In genomic region chr7:108456845-108457540, GRCh38 we compare ENCODE assay signal across 9 cellular contexts. TPM values are rescaled to one million over a fixed set of nuclear protein-coding genes. Genes with fewer than 3 reads are reported as not detected.
DNase-seq lines count a peak whose midpoint lies in the region; FAIRE-seq and TF ChIP-seq lines count a peak whose summit lies in the region.
"Had no signal": no experiment of that assay in that cellular context is flagged by ENCODE, and none has a peak within 500 bp of the region (broad histone marks: within the 10 kb centered on the region; RNA-seq: fewer than 3 reads in every experiment).

No MANE protein-coding gene starts in this region.

- H3K4me3 Mint-ChIP-seq in HFFc6 (peak overlapping the region; percentile 11; the same call in 1 of the 2 replicates), nephron (peak overlapping the region; percentile 66 to 82 (median 75))

- H3K4me1 ChIP-seq in ACC112 (ENCODE audit: control insufficient read depth, insufficient read depth, low read length, unreplicated experiment) = peaks cover 20% of the 10 kb centered on the region

- H3K27ac ChIP-seq in ACC112 (ENCODE audit: low read depth, low read length) = no peak overlapping the region

- peaks cover 6% of the 10 kb centered on the region for H3K27me3 ChIP-seq in ACC112 (ENCODE audit: insufficient read depth, low read length)

- H3K36me3 Mint-ChIP-seq in HFFc6 (ENCODE audit: low read depth) (no peaks in the 10 kb centered on the region), nephron (ENCODE audit: low read depth) (no peaks in the 10 kb centered on the region)

- H3K27ac Mint-ChIP-seq in HFFc6 = no peak overlapping the region
- no peak overlapping the region for H3K27ac Mint-ChIP-seq in nephron

- TF ChIP-seq CTCF in HFFc6 (IDR thresholded peaks at IDR 0.05) (no peak), nephron (IDR thresholded peaks at IDR 0.05; ENCODE audit: unreplicated experiment in 3 of 3) (no peak)

- no peak for TF ChIP-seq POLR2A in GM12892 (IDR thresholded peaks at IDR 0.05; ENCODE audit: low read depth, low read length)

- H3K4me3 ChIP-seq in ACC112 (ENCODE audit: low read depth, low read length) = peak overlapping the region; percentile 80

- peaks cover 21% of the 10 kb centered on the region for H3K27me3 Mint-ChIP-seq in HFFc6 (ENCODE audit: insufficient read depth)
- H3K27me3 Mint-ChIP-seq in nephron (ENCODE audit: low read depth) = peaks cover 61% of the 10 kb centered on the region

- H3K9me3 Mint-ChIP-seq in HFFc6 (no peaks in the 10 kb centered on the region), nephron (no peaks in the 10 kb centered on the region)

- DNase-seq in HFFc6 (no peak), cerebellar cortex (ENCODE audit: low spot score) (peak; percentile 11), GM12892 (ENCODE audit: insufficient read length) (no peak), T-helper 9 cell (no peak), HPDE6-E6E7 (ENCODE audit: extremely low spot score) (no peak), GM19238 (ENCODE audit: insufficient read length, low spot score) (no peak)
- DNase-seq: cortex of kidney had no signal

- H2AFZ ChIP-seq in ACC112 (ENCODE audit: low read length, unreplicated experiment) = no peak overlapping the region

- no peak for FAIRE-seq in GM12892 (lab: Jason Lieb, UNC)

- no peaks in the 10 kb centered on the region for H3K36me3 ChIP-seq in ACC112 (ENCODE audit: insufficient read depth, low read length)

- peaks cover 15% of the 10 kb centered on the region for H3K79me2 ChIP-seq in ACC112 (ENCODE audit: control insufficient read depth, insufficient read depth, low read length, unreplicated experiment)

- peaks cover 8% of the 10 kb centered on the region; the same call in 1 of the 2 replicates for H3K4me1 Mint-ChIP-seq in HFFc6 (ENCODE audit: low read depth)
- peaks cover 10% of the 10 kb centered on the region for H3K4me1 Mint-ChIP-seq in nephron

RNA-seq across cellular contexts. Expression of gene NRCAM, which starts 0.8 kb away (rescaled TPM):
- total RNA-seq in HFFc6 (2021; fragmentation: NEBNext Ultra II Directional; extraction: Animal tissue kit (Norgen Biotek cat#: 25700)) = under 1 TPM; 0.27 to 0.51 (median 0.40) TPM
- 1.4 TPM for polyA plus RNA-seq in GM12892 (2012; ENCODE audit: missing spikeins)
